ENCODE assay signal across 8 cellular contexts in genomic region chr3:196096382-196096953, GRCh38. TPM values are rescaled to one million over a fixed set of nuclear protein-coding genes. Genes with fewer than 3 reads are reported as not detected.
DNase-seq lines count a peak whose midpoint lies in the region; ATAC-seq and TF ChIP-seq lines count a peak whose summit lies in the region.

No MANE protein-coding gene starts in this region.

- no peak overlapping the region for H3K4me3 ChIP-seq in vagina

- H3K9me3 ChIP-seq in vagina: no peaks in the 10 kb centered on the region

- TF ChIP-seq POLR2A in vagina (IDR thresholded peaks at IDR 0.05) (no peak), erythroblast (IDR thresholded peaks at IDR 0.05; ENCODE audit: low read length) (no peak)

- no peaks in the 10 kb centered on the region for H3K36me3 Mint-ChIP-seq in activated T-cell treated with anti-CD3 and anti-CD28 coated beads, Interleukin-2, amount 50 U/mL, for 72 hours (ENCODE audit: insufficient read depth in 2 of 2)

- H3K27me3 Mint-ChIP-seq in activated T-cell treated with anti-CD3 and anti-CD28 coated beads, Interleukin-2, amount 50 U/mL, for 72 hours (ENCODE audit: low read depth): no peaks in the 10 kb centered on the region

- H3K4me3 Mint-ChIP-seq in activated T-cell treated with anti-CD3 and anti-CD28 coated beads, Interleukin-2, amount 50 U/mL, for 72 hours: no peak overlapping the region

- intact Hi-C loops in vagina (cut with DNase I): no loop called here

- no peak overlapping the region for H3K27ac Mint-ChIP-seq in activated T-cell treated with anti-CD3 and anti-CD28 coated beads, Interleukin-2, amount 50 U/mL, for 72 hours

- H3K4me1 Mint-ChIP-seq in activated T-cell treated with anti-CD3 and anti-CD28 coated beads, Interleukin-2, amount 50 U/mL, for 72 hours (ENCODE audit: low read depth): peaks cover 20% of the 10 kb centered on the region

- no peaks in the 10 kb centered on the region for H3K4me1 ChIP-seq in vagina

- no peak overlapping the region for H3K27ac ChIP-seq in vagina

- H3K9me3 Mint-ChIP-seq in activated T-cell treated with anti-CD3 and anti-CD28 coated beads, Interleukin-2, amount 50 U/mL, for 72 hours: peaks cover 2% of the 10 kb centered on the region in 2 donors

- no peak for TF ChIP-seq CTCF in vagina (IDR thresholded peaks at IDR 0.05)

- DNase-seq in amygdala (lab: John Stamatoyannopoulos, UW): peak in 42 of 56 donors; percentile 11 to 72 (median 37)
- peak in 44 of 56 donors; percentile 2 to 77 (median 23) for DNase-seq in nucleus accumbens (lab: John Stamatoyannopoulos, UW)
- no peak for DNase-seq in vagina (ENCODE audit: extremely low spot score in 2 of 2)
- DNase-seq in erythroblast (lab: John Stamatoyannopoulos, UW): no peak
- no peak for DNase-seq in activated T-cell treated with anti-CD3 and anti-CD28 coated beads, Interleukin-2, amount 50 U/mL, for 72 hours
- no peak for DNase-seq in ecto neural progenitor cell (ENCODE audit: low spot score)

- no peaks in the 10 kb centered on the region for H3K27me3 ChIP-seq in vagina

- ATAC-seq in GM19395 (IDR thresholded peaks at IDR 0.05; ENCODE audit: unreplicated experiment): peak; percentile 84
- peak; percentile 69 for ATAC-seq in HG03097 (IDR thresholded peaks at IDR 0.05; ENCODE audit: low FRiP score, unreplicated experiment)
- ATAC-seq in activated T-cell treated with anti-CD3 and anti-CD28 coated beads, Interleukin-2, amount 50 U/mL, for 72 hours (replicated peaks in 1 of 2): no peak

- no peaks in the 10 kb centered on the region for H3K36me3 ChIP-seq in vagina

RNA-seq across cellular contexts. Expression of gene TFRC, which starts 14.6 kb away (rescaled TPM):
- 61.6 TPM for total RNA-seq in vagina
- 100 to 1,000 TPM; 164 to 174 TPM for total RNA-seq in activated T-cell treated with anti-CD3 and anti-CD28 coated beads, Interleukin-2, amount 50 U/mL, for 72 hours

Comparison
In these comparisons a context has a peak if more than half of its experiments do, and no peak if none do; other contexts are left out.
1. ATAC-seq: peak in GM19395 (single experiment) and HG03097 (single experiment); none in activated T-cell treated with anti-CD3 and anti-CD28 coated beads, Interleukin-2, amount 50 U/mL, for 72 hours (0 of 2).
2. DNase-seq: peak in amygdala (42 of 56) and nucleus accumbens (44 of 56); none in vagina (0 of 2), erythroblast (0 of 2), activated T-cell treated with anti-CD3 and anti-CD28 coated beads, Interleukin-2, amount 50 U/mL, for 72 hours (0 of 2) and ecto neural progenitor cell (single experiment).